Comparison of ENCODE assay signal across 8 cellular contexts in genomic region chr3:57757642-57758297, GRCh38. TPM values are rescaled to one million over a fixed set of nuclear protein-coding genes. Genes with fewer than 3 reads are reported as not detected.
DNase-seq lines count a peak whose midpoint lies in the region; ATAC-seq, FAIRE-seq and TF ChIP-seq lines count a peak whose summit lies in the region.

No MANE protein-coding gene starts in this region.

- H3K4me3 ChIP-seq in BLaER1 = peak overlapping the region; percentile 100
- H3K4me3 ChIP-seq in breast epithelium = peak overlapping the region; percentile 77 to 95 (median 95)

- H3K9me3 ChIP-seq in BLaER1 (no peaks in the 10 kb centered on the region), breast epithelium (no peaks in the 10 kb centered on the region)

- peak overlapping the region; percentile 96 for H3K9ac ChIP-seq in BLaER1

- H3K4me1 ChIP-seq in BLaER1 (peaks cover 47% of the 10 kb centered on the region), breast epithelium (peaks cover 0 to 5% of the 10 kb centered on the region in 2 donors)

- DNase-seq in HTR-8/SVneo (ENCODE audit: insufficient read length, low spot score) (peak; percentile 20), breast epithelium (ENCODE audit: low spot score in 2 of 2) (no peak), medulla oblongata (ENCODE audit: extremely low spot score) (peak; percentile 19), urothelium cell line (ENCODE audit: low spot score) (peak; percentile 12), SKM-1 (lab: John Stamatoyannopoulos, UW; ENCODE audit: unreplicated experiment) (no peak)

- peak overlapping the region; percentile 82 for H3K4me2 ChIP-seq in BLaER1

- intact Hi-C loops in breast epithelium (cut with DNase I; ENCODE audit: low total_unique reads) = loop anchor here (5.0 kb wide), 1 partner anchor 65 kb away; the partner anchor contains the start of gene DENND6A

- TF ChIP-seq POLR2A in breast epithelium (IDR thresholded peaks at IDR 0.05) = no peak

- FAIRE-seq in HTR-8/SVneo (lab: Jason Lieb, UNC) (no peak), urothelium cell line (lab: Jason Lieb, UNC) (no peak)

- no peaks in the 10 kb centered on the region for H3K27me3 ChIP-seq in BLaER1
- H3K27me3 ChIP-seq in breast epithelium = no peaks in the 10 kb centered on the region

- H3K36me3 ChIP-seq in BLaER1 (peaks cover 31% of the 10 kb centered on the region), breast epithelium (no peaks in the 10 kb centered on the region)

- ATAC-seq in GM19452 (IDR thresholded peaks at IDR 0.05; ENCODE audit: unreplicated experiment) (no peak), GM21447 (IDR thresholded peaks at IDR 0.05; ENCODE audit: unreplicated experiment) (no peak)

- H3K27ac ChIP-seq in BLaER1 (no peak overlapping the region), breast epithelium (peak overlapping the region; percentile 94 to 95)

- peaks cover 58% of the 10 kb centered on the region for H4K20me1 ChIP-seq in BLaER1

- no peak for TF ChIP-seq CTCF in breast epithelium (IDR thresholded peaks at IDR 0.05)

RNA-seq across cellular contexts. Expression of gene SLMAP, which starts 1.7 kb away (rescaled TPM):
- total RNA-seq in breast epithelium = 100 to 1,000 TPM in 1 of 3 donors, 10 to 100 TPM in 2; 41.3 to 105 (median 83.6) TPM

Comparison
In these comparisons a context has a peak if more than half of its experiments do, and no peak if none do; other contexts are left out.
1. DNase-seq: peak in HTR-8/SVneo (single experiment), medulla oblongata (single experiment) and urothelium cell line (single experiment); none in breast epithelium (0 of 2) and SKM-1 (single experiment).